ENCODE assay signal across 20 cellular contexts in the genomic region with DNA sequence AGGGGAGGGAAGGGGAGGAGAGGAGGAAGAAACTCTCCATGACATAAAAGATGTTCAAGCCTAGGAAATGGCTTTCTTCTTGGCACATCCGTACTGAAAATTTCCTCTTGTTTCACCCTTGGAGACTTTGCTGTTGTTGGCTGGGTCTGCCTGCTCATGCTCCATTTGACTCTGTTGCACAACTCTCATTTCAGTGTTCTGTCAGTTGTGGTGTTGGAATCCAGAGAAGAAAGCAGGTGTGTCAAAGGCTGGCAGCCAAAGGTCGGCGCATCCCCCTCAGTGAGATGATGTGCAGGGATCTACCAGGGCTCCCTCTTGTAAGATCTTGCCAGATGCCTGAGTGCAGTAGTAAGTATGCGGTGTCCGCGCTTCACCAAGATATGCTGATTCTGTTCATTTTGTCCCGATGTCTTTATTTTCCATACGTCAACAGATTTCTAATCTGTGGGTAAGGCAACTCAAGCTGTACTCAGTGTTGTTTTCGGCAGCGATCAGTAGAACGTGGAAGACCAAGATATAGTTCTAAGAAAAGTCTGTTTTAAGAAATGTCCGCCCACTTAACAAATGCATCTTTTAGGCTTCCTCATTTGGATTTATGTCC.
"Had no signal": no experiment of that assay in that cellular context is flagged by ENCODE, and none has a peak within 500 bp of the region (broad histone marks: within the 10 kb centered on the region; RNA-seq: fewer than 3 reads in every experiment).

No MANE protein-coding gene starts in this region.

- H3K9me3 ChIP-seq: prostate gland, thyroid gland had no signal

- H3K36me3 Mint-ChIP-seq: activated naive CD8-positive, alpha-beta T cell treated with anti-CD3 and anti-CD28 coated beads, Interleukin-2, amount 10 ng/mL, durations not matched to agents 7 days and 5 days; memory B cell had no signal

- H3K27ac Mint-ChIP-seq: activated CD4-positive, alpha-beta memory T cell treated with anti-CD3 and anti-CD28 coated beads, Interleukin-2, amount 10 ng/mL, durations not matched to agents 7 days and 5 days; activated naive CD8-positive, alpha-beta T cell treated with anti-CD3 and anti-CD28 coated beads, Interleukin-2, amount 10 ng/mL, durations not matched to agents 7 days and 5 days; activated T-cell treated with anti-CD3 and anti-CD28 coated beads, Interleukin-2, amount 50 U/mL, for 24 hours; activated T-helper 2 cell treated with anti-CD3 and anti-CD28 coated beads, Interferon-gamma antibody, Interleukin-2, Interleukin-4, amounts not matched to agents 10 μg/mL and 5 μg/mL and 100 μg/mL, durations not matched to agents 14 hours and 24 hours and 36 hours; memory B cell had no signal

- H3K4me1 ChIP-seq: esophagus muscularis mucosa, prostate gland, thyroid gland had no signal

- DNase-seq: activated CD4-positive, alpha-beta memory T cell treated with anti-CD3 and anti-CD28 coated beads, Interleukin-2, amount 10 ng/mL, durations not matched to agents 7 days and 5 days; activated CD4-positive, alpha-beta T cell treated with anti-CD3 and anti-CD28 coated beads for 48 hours; activated CD4-positive, CD25-positive, alpha-beta regulatory T cell; activated naive CD4-positive, alpha-beta T cell treated with Interleukin-2 at 50 U/mL for 16 hours; activated naive CD8-positive, alpha-beta T cell treated with anti-CD3 and anti-CD28 coated beads, Interleukin-2, amount 10 ng/mL, durations not matched to agents 7 days and 5 days; activated T-cell treated with anti-CD3 and anti-CD28 coated beads, Interleukin-2, amount 50 U/mL, for 24 hours; cerebellar nuclear complex; effector CD4-positive, alpha-beta T cell; foreskin fibroblast; hypothalamus; kidney; stimulated activated CD4-positive, alpha-beta T cell treated with anti-CD3 and anti-CD28 coated beads, Interleukin-1b, Interleukin-23, amount 100 ng/mL, for 48 hours; stimulated activated naive CD4-positive, alpha-beta T cell treated with Interleukin-2 at 50 U/mL for 16 hours; T1000; thyroid gland had no signal

- H3K27ac ChIP-seq: esophagus muscularis mucosa, prostate gland, thyroid gland had no signal

- H3K27me3 Mint-ChIP-seq: activated CD4-positive, alpha-beta memory T cell treated with anti-CD3 and anti-CD28 coated beads, Interleukin-2, amount 10 ng/mL, durations not matched to agents 7 days and 5 days; memory B cell had no signal

- H3K27me3 ChIP-seq: esophagus muscularis mucosa, thyroid gland had no signal

- H3K4me3 Mint-ChIP-seq: activated CD4-positive, alpha-beta memory T cell treated with anti-CD3 and anti-CD28 coated beads, Interleukin-2, amount 10 ng/mL, durations not matched to agents 7 days and 5 days; activated naive CD8-positive, alpha-beta T cell treated with anti-CD3 and anti-CD28 coated beads, Interleukin-2, amount 10 ng/mL, durations not matched to agents 7 days and 5 days; activated T-cell treated with anti-CD3 and anti-CD28 coated beads, Interleukin-2, amount 50 U/mL, for 24 hours; memory B cell; neural crest cell had no signal

- H3K4me1 Mint-ChIP-seq: activated CD4-positive, alpha-beta memory T cell treated with anti-CD3 and anti-CD28 coated beads, Interleukin-2, amount 10 ng/mL, durations not matched to agents 7 days and 5 days; activated naive CD8-positive, alpha-beta T cell treated with anti-CD3 and anti-CD28 coated beads, Interleukin-2, amount 10 ng/mL, durations not matched to agents 7 days and 5 days; memory B cell; neural crest cell had no signal

- H3K4me3 ChIP-seq: esophagus muscularis mucosa, prostate gland, thyroid gland had no signal

- H3K36me3 ChIP-seq: esophagus muscularis mucosa, prostate gland, thyroid gland had no signal
